8 cellular contexts compared by ENCODE assay signal in genomic region chr10:35355971-35356724, GRCh38. TPM values are rescaled to one million over a fixed set of nuclear protein-coding genes. Genes with fewer than 3 reads are reported as not detected.
A peak's percentile ranks its signal among the peaks of the same experiment; 100 is the strongest.
DNase-seq lines count a peak whose midpoint lies in the region; ATAC-seq lines count a peak whose summit lies in the region.

No MANE protein-coding gene starts in this region.

- peaks cover 2% of the 10 kb centered on the region for H3K36me3 Mint-ChIP-seq in activated naive CD4-positive, alpha-beta T cell treated with anti-CD3 and anti-CD28 coated beads for 36 hours (ENCODE audit: low read depth)

- H3K4me1 Mint-ChIP-seq in activated naive CD4-positive, alpha-beta T cell treated with anti-CD3 and anti-CD28 coated beads for 36 hours (ENCODE audit: low read depth): peaks cover 71% of the 10 kb centered on the region

- no peak overlapping the region for H3K4me3 ChIP-seq in MG63

- H3K9me3 ChIP-seq in MG63: no peaks in the 10 kb centered on the region

- ATAC-seq in HG02943 (IDR thresholded peaks at IDR 0.05; ENCODE audit: low read depth, unreplicated experiment): peak; percentile 50

- H3K27ac Mint-ChIP-seq in activated naive CD4-positive, alpha-beta T cell treated with anti-CD3 and anti-CD28 coated beads for 36 hours: peak overlapping the region; percentile 68

- no peaks in the 10 kb centered on the region for H3K27me3 ChIP-seq in MG63

- H3K27me3 Mint-ChIP-seq in activated naive CD4-positive, alpha-beta T cell treated with anti-CD3 and anti-CD28 coated beads for 36 hours (ENCODE audit: low read depth): no peaks in the 10 kb centered on the region

- H3K36me3 ChIP-seq in MG63: no peaks in the 10 kb centered on the region

- peak; percentile 38 to 46 (median 41) for DNase-seq in stimulated activated CD4-positive, alpha-beta T cell treated with anti-CD3 and anti-CD28 coated beads, Interleukin-12 subunit alpha, Interleukin-12 subunit beta, amount 100 ng/mL, for 48 hours (ENCODE audit: low read depth in 2 of 3, low spot score in 1 of 3)
- DNase-seq in stimulated activated CD4-positive, alpha-beta T cell treated with anti-CD3 and anti-CD28 coated beads, Interleukin-12 subunit alpha, Interleukin-12 subunit beta, amount 100 ng/mL, for 4 hours: no peak
- peak; percentile 31 for DNase-seq in activated naive CD4-positive, alpha-beta T cell treated with anti-CD3 and anti-CD28 coated beads for 36 hours
- DNase-seq in MG63 (no peak), DMS 273 (lab: John Stamatoyannopoulos, UW; ENCODE audit: unreplicated experiment) (no peak), anterior cingulate cortex (lab: John Stamatoyannopoulos, UW) (no peak), NCI-H446 (lab: John Stamatoyannopoulos, UW) (no peak)

- intact Hi-C loops in activated naive CD4-positive, alpha-beta T cell treated with anti-CD3 and anti-CD28 coated beads for 36 hours (cut with micrococcal nuclease): loop anchor here (1.0 to 5.0 kb wide), 8 partner anchors 12 to 229 kb away; partner anchors contain the start of gene CREM

- H3K4me3 Mint-ChIP-seq in activated naive CD4-positive, alpha-beta T cell treated with anti-CD3 and anti-CD28 coated beads for 36 hours: peak overlapping the region; percentile 8

- CTCF ChIA-PET in activated naive CD4-positive, alpha-beta T cell treated with anti-CD3 and anti-CD28 coated beads for 36 hours (lab: Charles Lee): interaction anchor here (0.9 to 1.7 kb wide), 3 partner anchors 9 to 23 kb away, joined by 3 read pairs; no protein-coding TSS in a partner anchor

- no peaks in the 10 kb centered on the region for H3K9me3 Mint-ChIP-seq in activated naive CD4-positive, alpha-beta T cell treated with anti-CD3 and anti-CD28 coated beads for 36 hours

RNA-seq across cellular contexts. Expression of gene CCNY, which starts 19.8 kb away (rescaled TPM):
- total RNA-seq in activated naive CD4-positive, alpha-beta T cell treated with anti-CD3 and anti-CD28 coated beads for 36 hours: 10 to 100 TPM; 31.2 to 32.1 TPM
- 36.1 and 47.2 TPM in 2 replicates for total RNA-seq in MG63 (2014; rRNA removed; shearing (Covaris generic); ENCODE audit: low replicate concordance)

Comparison
In these comparisons a context has a peak if more than half of its experiments do, and no peak if none do; other contexts are left out.
1. DNase-seq: peak in stimulated activated CD4-positive, alpha-beta T cell treated with anti-CD3 and anti-CD28 coated beads, Interleukin-12 subunit alpha, Interleukin-12 subunit beta, amount 100 ng/mL, for 48 hours (3 of 3) and activated naive CD4-positive, alpha-beta T cell treated with anti-CD3 and anti-CD28 coated beads for 36 hours (single experiment); none in stimulated activated CD4-positive, alpha-beta T cell treated with anti-CD3 and anti-CD28 coated beads, Interleukin-12 subunit alpha, Interleukin-12 subunit beta, amount 100 ng/mL, for 4 hours (single experiment), MG63 (single experiment), DMS 273 (single experiment), anterior cingulate cortex (0 of 58) and NCI-H446 (0 of 2).